13 cellular contexts compared by ENCODE assay signal in the genomic region with DNA sequence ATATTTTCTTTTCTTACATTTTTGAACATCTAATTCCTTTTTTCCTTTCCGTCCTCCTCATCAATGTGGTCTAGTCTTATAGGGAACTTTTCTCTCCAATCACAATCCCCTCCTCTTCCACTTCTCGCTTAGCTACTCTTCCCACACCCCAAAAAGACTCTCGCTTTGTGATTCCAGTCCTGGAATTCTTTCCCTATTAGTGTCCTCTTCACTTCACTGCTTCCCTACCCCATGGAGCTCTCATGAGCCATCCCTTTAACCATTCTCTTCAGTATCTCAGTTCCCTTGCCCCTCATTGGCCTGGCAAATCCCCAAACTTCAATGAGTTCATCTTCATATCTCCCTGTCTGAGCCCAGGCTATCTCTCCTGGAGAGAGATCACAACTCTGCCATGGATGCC. TPM values are rescaled to one million over a fixed set of nuclear protein-coding genes. Genes with fewer than 3 reads are reported as not detected.
DNase-seq lines count a peak whose midpoint lies in the region; ATAC-seq and TF ChIP-seq lines count a peak whose summit lies in the region.
"Had no signal": no experiment of that assay in that cellular context is flagged by ENCODE, and none has a peak within 500 bp of the region (broad histone marks: within the 10 kb centered on the region; RNA-seq: fewer than 3 reads in every experiment).

No MANE protein-coding gene starts in this region.

- peak overlapping the region; percentile 64 for H3K4me3 ChIP-seq in ACC112 (ENCODE audit: low read depth, low read length)
- H3K4me3 ChIP-seq in GM08714 (ENCODE audit: low read length): peak overlapping the region; percentile 16; the same call in 1 of the 2 replicates

- H3K36me3 ChIP-seq in ACC112 (ENCODE audit: insufficient read depth, low read length): no peaks in the 10 kb centered on the region

- peak overlapping the region; percentile 73 for H3K4me3 Mint-ChIP-seq in activated CD8-positive, alpha-beta T cell treated with anti-CD3 and anti-CD28 coated beads for 36 hours
- peak overlapping the region; percentile 27 for H3K4me3 Mint-ChIP-seq in memory B cell

- no peaks in the 10 kb centered on the region for H3K27me3 ChIP-seq in ACC112 (ENCODE audit: insufficient read depth, low read length)

- intact Hi-C loops in activated CD8-positive, alpha-beta T cell treated with anti-CD3 and anti-CD28 coated beads for 36 hours (cut with micrococcal nuclease): loop anchor here (5.0 kb wide), 2 partner anchors 44 to 186 kb away; a partner anchor contains a TSS
- intact Hi-C loops in Right ventricle myocardium superior (cut with DNase I): no loop called here

- H3K4me1 Mint-ChIP-seq in activated CD8-positive, alpha-beta T cell treated with anti-CD3 and anti-CD28 coated beads for 36 hours (ENCODE audit: low read depth): peaks cover 62% of the 10 kb centered on the region
- H3K4me1 Mint-ChIP-seq in memory B cell: peaks cover 52% of the 10 kb centered on the region

- no peak for DNase-seq in activated CD8-positive, alpha-beta T cell treated with anti-CD3 and anti-CD28 coated beads for 36 hours
- DNase-seq in memory B cell (ENCODE audit: low spot score in 2 of 2) (no peak), A172 (ENCODE audit: low spot score) (no peak), COLO829 (ENCODE audit: low spot score) (no peak), Right ventricle myocardium superior (no peak)
- DNase-seq: activated gamma-delta T cell treated with Interleukin-2 at 50 U/mL for 16 hours; effector CD4-positive, alpha-beta T cell; NCI-H1694; small intestine; stimulated activated CD8-positive, alpha-beta memory T cell treated with anti-CD3 and anti-CD28 coated beads, Interleukin-4, amount 100 ng/mL, for 48 hours had no signal

- peak overlapping the region; percentile 46 for H2AFZ ChIP-seq in ACC112 (ENCODE audit: low read length, unreplicated experiment)

- H3K27me3 Mint-ChIP-seq in activated CD8-positive, alpha-beta T cell treated with anti-CD3 and anti-CD28 coated beads for 36 hours: no peaks in the 10 kb centered on the region
- H3K27me3 Mint-ChIP-seq in memory B cell: no peaks in the 10 kb centered on the region

- H3K9me3 Mint-ChIP-seq in activated CD8-positive, alpha-beta T cell treated with anti-CD3 and anti-CD28 coated beads for 36 hours: no peaks in the 10 kb centered on the region
- no peaks in the 10 kb centered on the region for H3K9me3 Mint-ChIP-seq in memory B cell

- ATAC-seq in activated CD8-positive, alpha-beta T cell treated with anti-CD3 and anti-CD28 coated beads for 36 hours: no peak
- ATAC-seq in memory B cell (ENCODE audit: low read depth): no peak
- no peak for ATAC-seq in HG03139 (IDR thresholded peaks at IDR 0.05; ENCODE audit: unreplicated experiment)
- ATAC-seq in Right ventricle myocardium superior (ENCODE audit: poor library complexity): no peak

- peak overlapping the region; percentile 57 for H3K27ac ChIP-seq in ACC112 (ENCODE audit: low read depth, low read length)

- peaks cover 47% of the 10 kb centered on the region for H3K36me3 Mint-ChIP-seq in activated CD8-positive, alpha-beta T cell treated with anti-CD3 and anti-CD28 coated beads for 36 hours (ENCODE audit: low read depth)
- H3K36me3 Mint-ChIP-seq in memory B cell: peaks cover 5% of the 10 kb centered on the region

- CTCF ChIA-PET in activated CD8-positive, alpha-beta T cell treated with anti-CD3 and anti-CD28 coated beads for 36 hours (lab: Charles Lee): interaction anchor here (0.9 to 4.9 kb wide), 8 partner anchors 9 to 94 kb away, joined by 4 to 21 read pairs (median 5); no protein-coding TSS in a partner anchor

- no peak for TF ChIP-seq CTCF in activated CD8-positive, alpha-beta T cell treated with anti-CD3 and anti-CD28 coated beads for 36 hours (IDR thresholded peaks at IDR 0.05)

- peak overlapping the region; percentile 90 for H3K27ac Mint-ChIP-seq in activated CD8-positive, alpha-beta T cell treated with anti-CD3 and anti-CD28 coated beads for 36 hours
- peak overlapping the region; percentile 10 for H3K27ac Mint-ChIP-seq in memory B cell

- POLR2A ChIA-PET in activated CD8-positive, alpha-beta T cell treated with anti-CD3 and anti-CD28 coated beads for 36 hours (lab: Charles Lee): interaction anchor here (1.1 to 3.3 kb wide), 9 partner anchors 10 to 62 kb away, joined by 3 to 18 read pairs (median 4); a partner anchor contains a TSS

- H3K79me2 ChIP-seq in ACC112 (ENCODE audit: control insufficient read depth, insufficient read depth, low read length, unreplicated experiment): no peaks in the 10 kb centered on the region

- H3K4me1 ChIP-seq in ACC112 (ENCODE audit: control insufficient read depth, insufficient read depth, low read length, unreplicated experiment): peaks cover 43% of the 10 kb centered on the region

RNA-seq across cellular contexts. Expression of a gene that starts 55.3 kb away (rescaled TPM):
- total RNA-seq in activated CD8-positive, alpha-beta T cell treated with anti-CD3 and anti-CD28 coated beads for 36 hours: 10 to 100 TPM; 39.6 to 40.3 TPM
- total RNA-seq in A172 (2014; rRNA removed; shearing (Covaris generic)): 4.7 and 5.0 TPM in 2 replicates
- total RNA-seq in Right ventricle myocardium superior: 17.6 TPM
